8 cellular contexts compared by ENCODE assay signal in the genomic region with DNA sequence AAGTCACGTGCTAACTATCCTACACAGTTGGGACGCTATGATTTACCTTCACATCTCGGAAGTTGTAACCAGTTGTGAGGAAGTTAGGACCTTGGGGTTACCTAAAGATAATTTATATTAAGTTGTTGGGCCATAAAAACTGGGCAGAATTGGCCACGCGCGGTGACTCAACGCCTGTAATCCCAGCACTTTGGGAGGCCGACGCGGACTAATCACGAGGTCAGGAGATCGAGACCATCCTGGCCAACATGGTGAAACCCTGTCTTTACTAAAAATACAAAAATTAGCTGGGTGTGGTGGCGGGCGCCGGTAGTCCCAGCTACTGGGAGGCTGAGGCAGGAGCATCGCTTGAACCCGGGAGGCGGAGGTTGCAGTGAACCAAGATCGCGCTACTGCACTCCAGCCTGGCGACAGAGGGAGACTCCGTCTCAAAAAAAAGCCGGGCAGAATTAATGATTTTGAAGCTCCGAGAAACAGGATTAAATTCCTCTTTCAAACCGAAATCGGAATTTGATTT. TPM values are rescaled to one million over a fixed set of nuclear protein-coding genes. Genes with fewer than 3 reads are reported as not detected.
DNase-seq lines count a peak whose midpoint lies in the region; TF ChIP-seq lines count a peak whose summit lies in the region.
"Not testable (repeated sequence)": the region's sequence is repeated elsewhere in the genome, so short reads cannot be mapped to it uniquely, and the experiment has no call there.

No MANE protein-coding gene starts in this region.

- not testable (repeated sequence) for H3K27me3 ChIP-seq in skeletal muscle tissue (ENCODE audit: control insufficient read depth in 3 of 3, insufficient read depth in 3 of 3, low read length in 3 of 3)

- not testable (repeated sequence) for H3K36me3 ChIP-seq in skeletal muscle tissue (ENCODE audit: control insufficient read depth in 3 of 3, insufficient read depth in 3 of 3, low read length in 3 of 3)

- peaks cover 7 to 15% (median 14%) of the 10 kb centered on the region in 3 donors for H3K4me1 ChIP-seq in skeletal muscle tissue (ENCODE audit: control insufficient read depth in 3 of 3, insufficient read depth in 3 of 3, low read length in 3 of 3)

- not testable (repeated sequence) for TF ChIP-seq POLR2A in NB4 (IDR thresholded peaks at IDR 0.05; ENCODE audit: extremely low read depth, insufficient read length)

- DNase-seq in NB4 (ENCODE audit: low read depth) (peak; percentile 64), UCSD-AML1 (lab: John Stamatoyannopoulos, UW; ENCODE audit: unreplicated experiment) (peak; percentile 40), amniotic epithelial cell (ENCODE audit: low read depth) (peak; percentile 61), fibroblast of peridontal ligament (ENCODE audit: extremely low read depth) (peak; percentile 54), medulla oblongata (ENCODE audit: extremely low spot score) (peak; percentile 43)

- not testable (repeated sequence) for H3K9me3 ChIP-seq in skeletal muscle tissue (ENCODE audit: control insufficient read depth in 3 of 3, low read length in 3 of 3)

- H3K9ac ChIP-seq in skeletal muscle tissue (ENCODE audit: low read depth in 1 of 3, low read length in 3 of 3), result peak overlapping the region; percentile 57 to 89 (median 86)

- H3K27ac ChIP-seq in 22Rv1 (peak overlapping the region; percentile 90), skeletal muscle tissue (ENCODE audit: low read depth, low read length) (peak overlapping the region; percentile 84)

- TF ChIP-seq CTCF in 22Rv1 (IDR thresholded peaks at IDR 0.05); GM12875 (IDR thresholded peaks at IDR 0.05; ENCODE audit: borderline replicate concordance, insufficient read depth, low read depth, low read length); NB4 (IDR thresholded peaks at IDR 0.05; ENCODE audit: low read depth, low read length): not testable (repeated sequence)

- peak overlapping the region; percentile 63 for H3K4me3 ChIP-seq in GM12875 (ENCODE audit: low read depth, low read length)
- H3K4me3 ChIP-seq in NB4 (ENCODE audit: low read depth, low read length), result peak overlapping the region; percentile 93
- peak overlapping the region; percentile 78 to 81 (median 78) for H3K4me3 ChIP-seq in skeletal muscle tissue (ENCODE audit: low read length in 3 of 3)

RNA-seq across cellular contexts. Expression of a gene that starts 1.1 kb away (rescaled TPM):
- total RNA-seq in skeletal muscle tissue, result 164 TPM

Comparison
In these comparisons a context has a peak if more than half of its experiments do, and no peak if none do; other contexts are left out.
1. Peak in every context shown above with its lines: DNase-seq, H3K4me3 ChIP-seq and H3K27ac ChIP-seq.